Comparison of ENCODE assay signal across 12 cellular contexts in the genomic region with DNA sequence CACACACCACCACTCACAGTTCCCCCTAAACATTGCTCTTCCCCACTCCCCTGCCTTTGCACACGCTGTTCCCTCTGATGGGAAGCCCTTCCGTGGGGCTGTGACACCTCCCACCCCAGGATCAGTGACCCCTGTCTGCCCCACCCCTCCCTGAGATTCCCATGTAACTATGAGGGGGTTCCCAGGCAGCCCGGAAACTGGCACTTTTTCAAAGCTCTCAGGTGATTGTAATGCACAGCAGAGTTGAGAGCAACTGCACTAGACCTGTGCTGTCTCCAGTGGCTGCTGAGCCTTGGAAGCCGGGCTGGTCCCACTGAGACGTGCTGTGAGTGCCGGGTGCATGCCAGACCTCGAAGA. TPM values are rescaled to one million over a fixed set of nuclear protein-coding genes. Genes with fewer than 3 reads are reported as not detected.
DNase-seq lines count a peak whose midpoint lies in the region; ATAC-seq, FAIRE-seq and TF ChIP-seq lines count a peak whose summit lies in the region.
"Had no signal": no experiment of that assay in that cellular context is flagged by ENCODE, and none has a peak within 500 bp of the region (broad histone marks: within the 10 kb centered on the region; RNA-seq: fewer than 3 reads in every experiment).

No MANE protein-coding gene starts in this region.

- H3K27me3 ChIP-seq in dorsolateral prefrontal cortex, result peaks cover 0 to 4% (median 0%) of the 10 kb centered on the region in 45 donors
- no peaks in the 10 kb centered on the region for H3K27me3 ChIP-seq in pancreas

- 44% methylated on average over 7 of the region's 7 CpGs for WGBS in pancreas, 2 donors

- no peak for TF ChIP-seq CTCF in HEK293 (tag by site-specific recombination; IDR thresholded peaks at IDR 0.05)
- no peak for TF ChIP-seq CTCF in dorsolateral prefrontal cortex (IDR thresholded peaks at IDR 0.05 in 54 of 56, conservative IDR thresholded peaks at IDR 0.05 in 2 of 56; ENCODE audit: low read depth in 1 of 56, partially characterized antibody in 56 of 56)
- no peak for TF ChIP-seq CTCF in pancreas (IDR thresholded peaks at IDR 0.05)

- POLR2A ChIA-PET in HEK293 (lab: Yijun Ruan, JAX), result no interaction called here

- H3K9me3 ChIP-seq in HEK293 (ENCODE audit: control insufficient read depth, insufficient read depth, low read depth, low read length) (no peaks in the 10 kb centered on the region), pancreas (no peaks in the 10 kb centered on the region)

- ATAC-seq in pancreas (peak in 3 of 4 donors; percentile 37 to 62 (median 43)), GM19351 (IDR thresholded peaks at IDR 0.05; ENCODE audit: unreplicated experiment) (no peak)

- no peak for FAIRE-seq in pancreas (lab: Jason Lieb, UNC)
- FAIRE-seq: A204.1, TTC549 had no signal

- H3K4me1 ChIP-seq in HEK293 (ENCODE audit: control insufficient read depth, insufficient read depth, low read length) (no peaks in the 10 kb centered on the region), pancreas (no peaks in the 10 kb centered on the region)

- DNase-seq in DMS79 treated with DMSO at 0.1 percent for 48 hours (lab: John Stamatoyannopoulos, UW), result peak; percentile 3
- DNase-seq in DMS79 (lab: John Stamatoyannopoulos, UW), result no peak
- peak in 7 of 10 donors; percentile 19 to 55 (median 41) for DNase-seq in dorsolateral prefrontal cortex
- DNase-seq in pancreas, result peak in 3 of 6 donors; percentile 18 to 60 (median 43)
- DNase-seq in SIG-M5 treated with dmso at 0.1 percent for 504 hours (lab: John Stamatoyannopoulos, UW; ENCODE audit: unreplicated experiment), result no peak
- no peak for DNase-seq in NCI-H524 treated with DMSO at 0.1 percent for 48 hours (lab: John Stamatoyannopoulos, UW)
- DNase-seq: activated gamma-delta T cell, dermis blood vessel endothelial cell had no signal

- H3K36me3 ChIP-seq in HEK293 (ENCODE audit: control insufficient read depth in 2 of 2, insufficient read depth in 1 of 2, low read length in 2 of 2) (no peaks in the 10 kb centered on the region; a peak in 1 of 3 replicates), pancreas (no peaks in the 10 kb centered on the region)

- H3K4me3 ChIP-seq in HEK293 (ENCODE audit: low read depth, low read length) (no peak overlapping the region), dorsolateral prefrontal cortex (no peak overlapping the region), pancreas (no peak overlapping the region)

- H3K27ac ChIP-seq in HEK293 (ENCODE audit: extremely low read depth, low read depth, low read length), result no peak overlapping the region
- H3K27ac ChIP-seq in dorsolateral prefrontal cortex, result no peak overlapping the region
- H3K27ac ChIP-seq in pancreas, result no peak overlapping the region

- CTCF ChIA-PET in HEK293 (lab: Yijun Ruan, JAX), result no interaction called here

- intact Hi-C loops in dorsolateral prefrontal cortex (cut with DNase I) (no loop called here), pancreas (cut with DNase I) (no loop called here)

TF ChIP-seq in HEK293, 187 proteins besides CTCF, POLR2A, EP300 and RAD21:
- no peak for TF ChIP-seq ZNF121 (tag by site-specific recombination; IDR thresholded peaks at IDR 0.05)
- no peak for TF ChIP-seq ZNF843 (tag by site-specific recombination; IDR thresholded peaks at IDR 0.05)
- peak; percentile 44; the same call in 1 of the 2 replicates for TF ChIP-seq KLF1 (tag by site-specific recombination; IDR thresholded peaks at IDR 0.05)
- TF ChIP-seq GLIS2 (tag by site-specific recombination; IDR thresholded peaks at IDR 0.05), result peak; percentile 53; the same call in 1 of the 2 replicates
- TF ChIP-seq ZNF324 (tag by site-specific recombination; IDR thresholded peaks at IDR 0.05), result no peak
- TF ChIP-seq ZNF133 (tag by site-specific recombination; IDR thresholded peaks at IDR 0.05), result no peak
- 0 out of 2 replicates have a peak, but pooled peaks have one; percentile 4 for TF ChIP-seq SP2 (tag by site-specific recombination; IDR thresholded peaks at IDR 0.05)
- TF ChIP-seq ZNF777 (tag by site-specific recombination; IDR thresholded peaks at IDR 0.05; ENCODE audit: borderline replicate concordance), result no peak
- TF ChIP-seq ZNF391 (tag by site-specific recombination; IDR thresholded peaks at IDR 0.05; ENCODE audit: borderline replicate concordance, low read depth), result 0 out of 2 replicates have a peak, but pooled peaks have one; percentile 3
- 0 out of 2 replicates have a peak, but pooled peaks have one; percentile 70 for TF ChIP-seq ZNF571 (tag by site-specific recombination; IDR thresholded peaks at IDR 0.05)
- TF ChIP-seq ZNF48 (tag by site-specific recombination; IDR thresholded peaks at IDR 0.05), result no peak
- TF ChIP-seq ZNF341 (tag by site-specific recombination; IDR thresholded peaks at IDR 0.05; ENCODE audit: low read depth), result peak; percentile 70
- TF ChIP-seq ZNF354C (tag by site-specific recombination; IDR thresholded peaks at IDR 0.05; ENCODE audit: borderline replicate concordance, low read depth), result no peak
- TF ChIP-seq ZNF311 (tag by site-specific recombination; IDR thresholded peaks at IDR 0.05; ENCODE audit: borderline replicate concordance), result 0 out of 2 replicates have a peak, but pooled peaks have one; percentile 70
- no peak for TF ChIP-seq ZBTB1 (tag by site-specific recombination; IDR thresholded peaks at IDR 0.05)
- TF ChIP-seq ZNF404 (tag by site-specific recombination; IDR thresholded peaks at IDR 0.05), result no peak
- TF ChIP-seq ZNF660 (tag by site-specific recombination; IDR thresholded peaks at IDR 0.05), result no peak
- TF ChIP-seq ZNF138 (tag by site-specific recombination; IDR thresholded peaks at IDR 0.05; ENCODE audit: borderline replicate concordance), result 0 out of 2 replicates have a peak, but pooled peaks have one; percentile 39
- TF ChIP-seq ZNF548 (tag by site-specific recombination; IDR thresholded peaks at IDR 0.05), result 0 out of 2 replicates have a peak, but pooled peaks have one; percentile 43

RNA-seq across cellular contexts. Expression of gene GPRIN2, which starts 29.8 kb away (rescaled TPM):
- total RNA-seq in dorsolateral prefrontal cortex, result 1 to 10 TPM in 66 of 120 experiments, under 1 TPM in 47, not detected in 7; 0.36 to 2.4 (median 1.1) TPM
- 10 to 100 TPM in 1 of 6 donors, 1 to 10 TPM in 5; 3.7 to 14.0 (median 4.3) TPM for total RNA-seq in pancreas
- 10 to 100 TPM in 1 of 2 donors, 1 to 10 TPM in 1; 6.0 to 12.3 TPM for polyA plus RNA-seq in pancreas

RNA-seq across cellular contexts. Expression of gene SYT15, which starts 52.3 kb away (rescaled TPM):
- total RNA-seq in dorsolateral prefrontal cortex (10 to 100 TPM in 6 of 120 experiments, 1 to 10 TPM in 113, under 1 TPM in 1; 0.59 to 12.7 (median 5.1) TPM), pancreas (10 to 100 TPM in 1 of 6 donors, 1 to 10 TPM in 5; 2.1 to 10.7 (median 3.9) TPM)
- 1 to 10 TPM; 2.7 to 3.7 TPM for polyA plus RNA-seq in pancreas

Comparison
In these comparisons a context has a peak if more than half of its experiments do, and no peak if none do; other contexts are left out.
1. DNase-seq: peak in DMS79 treated with DMSO at 0.1 percent for 48 hours (single experiment) and dorsolateral prefrontal cortex (7 of 10); none in DMS79 (single experiment), SIG-M5 treated with dmso at 0.1 percent for 504 hours (single experiment) and NCI-H524 treated with DMSO at 0.1 percent for 48 hours (single experiment).